17 cellular contexts compared by ENCODE assay signal in the genomic region with DNA sequence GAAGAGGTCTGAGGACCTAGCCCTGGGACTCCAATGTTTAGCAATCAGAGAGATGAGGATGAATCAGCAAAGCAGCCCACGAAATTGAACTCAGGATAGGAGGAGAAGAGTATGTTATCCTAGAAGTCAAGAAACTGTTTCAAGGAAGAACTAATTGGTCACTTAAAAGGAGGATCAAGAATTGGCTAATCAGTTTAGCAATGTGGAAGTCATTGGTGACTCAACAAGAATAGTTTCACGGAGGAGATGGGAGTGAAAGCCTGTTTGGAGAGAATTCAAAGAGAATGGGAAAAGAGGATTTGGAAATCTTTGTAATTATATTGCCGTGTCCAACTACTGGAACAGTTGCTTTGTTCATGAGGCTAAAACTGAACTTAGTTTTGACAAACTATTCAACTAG. TPM values are rescaled to one million over a fixed set of nuclear protein-coding genes. Genes with fewer than 3 reads are reported as not detected.
"Had no signal": no experiment of that assay in that cellular context is flagged by ENCODE, and none has a peak within 500 bp of the region (broad histone marks: within the 10 kb centered on the region; RNA-seq: fewer than 3 reads in every experiment).

No MANE protein-coding gene starts in this region.

- H3K9me3 Mint-ChIP-seq: activated naive CD4-positive, alpha-beta T cell treated with anti-CD3 and anti-CD28 coated beads, Interleukin-2, amount 10 ng/mL, durations not matched to agents 7 days and 5 days had no signal

- DNase-seq: activated CD8-positive, alpha-beta T cell treated with anti-CD3 and anti-CD28 coated beads for 36 hours; activated naive CD4-positive, alpha-beta T cell treated with anti-CD3 and anti-CD28 coated beads, Interleukin-2, amount 10 ng/mL, durations not matched to agents 7 days and 5 days; adrenal gland; body of pancreas; cerebellar nuclear complex; dorsolateral prefrontal cortex; esophagus squamous epithelium; hippocampal formation; kidney glomerular epithelial cell; lower lobe of right lung; naive B cell; pancreas; stimulated activated CD4-positive, alpha-beta T cell treated with anti-CD3 and anti-CD28 coated beads, Interleukin-15, amount 100 ng/mL, for 24 hours; stimulated activated CD4-positive, alpha-beta T cell treated with anti-CD3 and anti-CD28 coated beads, Interleukin-4, amount 100 ng/mL, for 4 hours; stimulated activated naive CD8-positive, alpha-beta T cell treated with anti-CD3 and anti-CD28 coated beads, Interleukin-15, amount 100 ng/mL, for 72 hours; thyroid gland; uterus had no signal

- H3K4me1 Mint-ChIP-seq: activated naive CD4-positive, alpha-beta T cell treated with anti-CD3 and anti-CD28 coated beads, Interleukin-2, amount 10 ng/mL, durations not matched to agents 7 days and 5 days; naive B cell; stimulated activated naive CD8-positive, alpha-beta T cell treated with anti-CD3 and anti-CD28 coated beads, Interleukin-15, amount 100 ng/mL, for 72 hours had no signal

- H3K4me1 ChIP-seq: adrenal gland, body of pancreas, lower lobe of right lung, pancreas, thyroid gland, uterus had no signal

- H3K36me3 ChIP-seq: adrenal gland, esophagus squamous epithelium, lower lobe of right lung, pancreas, thyroid gland, uterus had no signal

- H3K9me3 ChIP-seq: adrenal gland, lower lobe of right lung, pancreas, thyroid gland, uterus had no signal

- H3K27ac ChIP-seq: adrenal gland, body of pancreas, dorsolateral prefrontal cortex, lower lobe of right lung, pancreas, thyroid gland, uterus had no signal

- H3K4me3 ChIP-seq: adrenal gland, body of pancreas, dorsolateral prefrontal cortex, esophagus squamous epithelium, lower lobe of right lung, pancreas, thyroid gland, uterus had no signal

- H3K27me3 ChIP-seq: adrenal gland, body of pancreas, esophagus squamous epithelium, pancreas, thyroid gland, uterus had no signal

- H3K36me3 Mint-ChIP-seq: activated naive CD4-positive, alpha-beta T cell treated with anti-CD3 and anti-CD28 coated beads, Interleukin-2, amount 10 ng/mL, durations not matched to agents 7 days and 5 days had no signal

- ATAC-seq: activated CD8-positive, alpha-beta T cell treated with anti-CD3 and anti-CD28 coated beads for 36 hours; body of pancreas; lower lobe of right lung; stimulated activated naive CD8-positive, alpha-beta T cell treated with anti-CD3 and anti-CD28 coated beads, Interleukin-15, amount 100 ng/mL, for 72 hours had no signal

- H3K4me3 Mint-ChIP-seq: activated CD8-positive, alpha-beta T cell treated with anti-CD3 and anti-CD28 coated beads for 36 hours; activated naive CD4-positive, alpha-beta T cell treated with anti-CD3 and anti-CD28 coated beads, Interleukin-2, amount 10 ng/mL, durations not matched to agents 7 days and 5 days; naive B cell; stimulated activated naive CD8-positive, alpha-beta T cell treated with anti-CD3 and anti-CD28 coated beads, Interleukin-15, amount 100 ng/mL, for 72 hours had no signal

RNA-seq across cellular contexts. Expression of gene HMCN1, which starts 7.4 kb away (rescaled TPM):
- total RNA-seq: activated CD8-positive, alpha-beta T cell treated with anti-CD3 and anti-CD28 coated beads for 36 hours had no signal
